ENCODE assay signal across 11 cellular contexts in genomic region chr3:58271901-58272501, GRCh38. TPM values are rescaled to one million over a fixed set of nuclear protein-coding genes. Genes with fewer than 3 reads are reported as not detected.
DNase-seq lines count a peak whose midpoint lies in the region; ATAC-seq and TF ChIP-seq lines count a peak whose summit lies in the region.
"Had no signal": no experiment of that assay in that cellular context is flagged by ENCODE, and none has a peak within 500 bp of the region (broad histone marks: within the 10 kb centered on the region; RNA-seq: fewer than 3 reads in every experiment).

No MANE protein-coding gene starts in this region.

- H3K4me3 ChIP-seq in fibroblast of pulmonary artery (replicated peaks; ENCODE audit: low read depth, low read length), result peak overlapping the region; percentile 3
- H3K4me3 ChIP-seq in left ventricle myocardium inferior, result no peak overlapping the region

- peak overlapping the region; percentile 48 for H3K27ac Mint-ChIP-seq in activated T-cell treated with anti-CD3 and anti-CD28 coated beads, Interleukin-2, amount 50 U/mL, for 72 hours
- H3K27ac Mint-ChIP-seq: CD8-positive, alpha-beta memory T cell had no signal

- peaks cover 19% of the 10 kb centered on the region for H3K4me1 Mint-ChIP-seq in activated T-cell treated with anti-CD3 and anti-CD28 coated beads, Interleukin-2, amount 50 U/mL, for 72 hours (ENCODE audit: low read depth)
- H3K4me1 Mint-ChIP-seq: CD8-positive, alpha-beta memory T cell had no signal

- peaks cover 3% of the 10 kb centered on the region in 2 donors for H3K9me3 Mint-ChIP-seq in activated T-cell treated with anti-CD3 and anti-CD28 coated beads, Interleukin-2, amount 50 U/mL, for 72 hours

- H3K4me3 Mint-ChIP-seq in activated T-cell treated with anti-CD3 and anti-CD28 coated beads, Interleukin-2, amount 50 U/mL, for 72 hours, result peak overlapping the region in 1 of 2 donors; percentile 56
- H3K4me3 Mint-ChIP-seq: CD8-positive, alpha-beta memory T cell had no signal

- intact Hi-C loops in left ventricle myocardium inferior (cut with micrococcal nuclease), result no loop called here

- H3K27me3 ChIP-seq in left ventricle myocardium inferior (ENCODE audit: low read depth), result no peaks in the 10 kb centered on the region

- DNase-seq in activated T-cell treated with anti-CD3 and anti-CD28 coated beads, Interleukin-2, amount 50 U/mL, for 72 hours, result no peak
- DNase-seq in activated T-cell treated with anti-CD3 and anti-CD28 coated beads, Interleukin-2, amount 50 U/mL, for 1 hour, result no peak
- DNase-seq in fibroblast of pulmonary artery (ENCODE audit: low read depth), result peak; percentile 92
- peak; percentile 13 for DNase-seq in superior temporal gyrus (ENCODE audit: extremely low spot score)
- no peak for DNase-seq in left ventricle myocardium inferior
- DNase-seq: CD8-positive, alpha-beta memory T cell had no signal

- peaks cover 7% of the 10 kb centered on the region for H3K4me1 ChIP-seq in left ventricle myocardium inferior
- H3K4me1 ChIP-seq: parathyroid adenoma had no signal

- peaks cover 4% of the 10 kb centered on the region for H3K9me3 ChIP-seq in left ventricle myocardium inferior (replicated peaks)

- H3K36me3 ChIP-seq in left ventricle myocardium inferior, result peaks cover 56% of the 10 kb centered on the region

- no peak overlapping the region for H3K27ac ChIP-seq in left ventricle myocardium inferior (replicated peaks)
- H3K27ac ChIP-seq: KMS-11, parathyroid adenoma had no signal

- H3K36me3 Mint-ChIP-seq in activated T-cell treated with anti-CD3 and anti-CD28 coated beads, Interleukin-2, amount 50 U/mL, for 72 hours (ENCODE audit: insufficient read depth in 2 of 2), result peaks cover 4 to 9% of the 10 kb centered on the region in 2 donors

- TF ChIP-seq CTCF in fibroblast of pulmonary artery (IDR thresholded peaks at IDR 0.05; ENCODE audit: low read length, missing control alignments) (no peak), left ventricle myocardium inferior (IDR thresholded peaks at IDR 0.05; ENCODE audit: borderline replicate concordance) (no peak)

- no peaks in the 10 kb centered on the region for H3K27me3 Mint-ChIP-seq in activated T-cell treated with anti-CD3 and anti-CD28 coated beads, Interleukin-2, amount 50 U/mL, for 72 hours (ENCODE audit: low read depth)
- H3K27me3 Mint-ChIP-seq: CD8-positive, alpha-beta memory T cell had no signal

- ATAC-seq in activated T-cell treated with anti-CD3 and anti-CD28 coated beads, Interleukin-2, amount 50 U/mL, for 72 hours (replicated peaks in 1 of 2), result peak in 1 of 2 donors; percentile 66
- ATAC-seq in SK-N-SH treated with all-trans-retinoic acid at 6 μM for 48 hours (peak; percentile 96), GM21381 (IDR thresholded peaks at IDR 0.05; ENCODE audit: unreplicated experiment) (no peak), GM18519 (IDR thresholded peaks at IDR 0.05; ENCODE audit: low FRiP score, unreplicated experiment) (no peak)

TF ChIP-seq in SK-N-SH treated with all-trans-retinoic acid at 6 μM for 48 hours, 23 proteins besides CTCF, POLR2A, EP300 and RAD21:
- TF ChIP-seq TCF4 (CRISPR knock-in tag; IDR thresholded peaks at IDR 0.05; ENCODE audit: borderline replicate concordance), result no peak
- no peak for TF ChIP-seq RARB (CRISPR knock-in tag; IDR thresholded peaks at IDR 0.05)
- no peak for TF ChIP-seq SNAI2 (CRISPR knock-in tag; IDR thresholded peaks at IDR 0.05)
- TF ChIP-seq ZNF70 (CRISPR knock-in tag; IDR thresholded peaks at IDR 0.05), result no peak
- TF ChIP-seq PPARA (CRISPR knock-in tag; IDR thresholded peaks at IDR 0.05; ENCODE audit: borderline replicate concordance), result no peak
- no peak for TF ChIP-seq ESRRG (CRISPR knock-in tag; IDR thresholded peaks at IDR 0.05)
- no peak for TF ChIP-seq ARNTL (CRISPR knock-in tag; IDR thresholded peaks at IDR 0.05; ENCODE audit: borderline replicate concordance, low read depth)
- no peak for TF ChIP-seq TOX (CRISPR knock-in tag; IDR thresholded peaks at IDR 0.05; ENCODE audit: borderline replicate concordance)
- TF ChIP-seq OSR1 (CRISPR knock-in tag; IDR thresholded peaks at IDR 0.05), result no peak
- no peak for TF ChIP-seq ISL1 (CRISPR knock-in tag; IDR thresholded peaks at IDR 0.05)
- 0 out of 2 replicates have a peak, but pooled peaks have one; percentile 13 for TF ChIP-seq PATZ1 (CRISPR knock-in tag; IDR thresholded peaks at IDR 0.05; ENCODE audit: borderline replicate concordance)
- TF ChIP-seq TSHZ2 (CRISPR knock-in tag; IDR thresholded peaks at IDR 0.05), result no peak
- no peak for TF ChIP-seq CSRNP3 (CRISPR knock-in tag; IDR thresholded peaks at IDR 0.05)
- no peak for TF ChIP-seq ZC3H10 (CRISPR knock-in tag; IDR thresholded peaks at IDR 0.05)
- TF ChIP-seq CREB5 (CRISPR knock-in tag; IDR thresholded peaks at IDR 0.05; ENCODE audit: low read depth), result peak; percentile 23; the same call in 1 of the 2 replicates
- no peak for TF ChIP-seq GLIS3 (CRISPR knock-in tag; IDR thresholded peaks at IDR 0.05)
- TF ChIP-seq ZNF565 (CRISPR knock-in tag; conservative IDR thresholded peaks at IDR 0.05; ENCODE audit: low read depth), result no peak

RNA-seq across cellular contexts. Expression of gene RPP14, which starts 34.0 kb away (rescaled TPM):
- 10 to 100 TPM; 16.6 to 17.2 TPM for total RNA-seq in activated T-cell treated with anti-CD3 and anti-CD28 coated beads, Interleukin-2, amount 50 U/mL, for 72 hours
- 22.7 TPM for total RNA-seq in left ventricle myocardium inferior

RNA-seq across cellular contexts. Expression of gene HTD2, which starts 34.3 kb away (rescaled TPM):
- 10 to 100 TPM in 1 of 2 donors, 1 to 10 TPM in 1; 7.9 to 11.4 TPM for total RNA-seq in activated T-cell treated with anti-CD3 and anti-CD28 coated beads, Interleukin-2, amount 50 U/mL, for 72 hours
- total RNA-seq in left ventricle myocardium inferior, result 13.0 TPM

RNA-seq across cellular contexts. Expression of gene ABHD6, which starts 34.4 kb away (rescaled TPM):
- total RNA-seq in activated T-cell treated with anti-CD3 and anti-CD28 coated beads, Interleukin-2, amount 50 U/mL, for 72 hours, result 1 to 10 TPM; 4.1 to 7.3 TPM
- total RNA-seq in left ventricle myocardium inferior, result 7.2 TPM

Comparison
In these comparisons a context has a peak if more than half of its experiments do, and no peak if none do; other contexts are left out.
1. DNase-seq: peak in fibroblast of pulmonary artery (single experiment) and superior temporal gyrus (single experiment); none in activated T-cell treated with anti-CD3 and anti-CD28 coated beads, Interleukin-2, amount 50 U/mL, for 72 hours (0 of 2), activated T-cell treated with anti-CD3 and anti-CD28 coated beads, Interleukin-2, amount 50 U/mL, for 1 hour (single experiment) and left ventricle myocardium inferior (single experiment).